In the genomic region with DNA sequence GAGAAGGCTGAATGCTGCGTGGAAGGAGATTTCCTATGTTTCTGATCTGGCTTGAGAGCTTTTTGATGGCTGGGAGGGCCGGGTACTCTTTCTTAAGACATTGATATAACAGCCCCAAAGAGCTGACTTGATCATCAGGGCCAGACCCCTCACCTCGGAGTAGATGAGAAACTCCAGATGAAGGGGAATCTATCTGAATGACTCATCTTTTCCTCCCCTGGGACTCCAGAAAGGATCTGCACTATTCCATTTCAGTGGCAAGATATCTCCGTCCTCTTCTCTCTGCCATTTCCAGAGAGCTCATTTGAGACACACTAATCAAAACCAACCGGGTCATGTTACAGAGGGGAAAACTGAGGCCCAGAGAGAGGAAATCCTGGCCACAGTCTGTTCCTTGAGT, we compare ENCODE assay signal across 25 cellular contexts.
A peak's percentile ranks its signal among the peaks of the same experiment; 100 is the strongest.
DNase-seq lines count a peak whose midpoint lies in the region; ATAC-seq and TF ChIP-seq lines count a peak whose summit lies in the region.
"Had no signal": no experiment of that assay in that cellular context is flagged by ENCODE, and none has a peak within 500 bp of the region (broad histone marks: within the 10 kb centered on the region; RNA-seq: fewer than 3 reads in every experiment).

No MANE protein-coding gene starts in this region.

- no peak for TF ChIP-seq POLR2A in NB4 (IDR thresholded peaks at IDR 0.05; ENCODE audit: extremely low read depth, insufficient read length)

- no peak overlapping the region for H4K8ac ChIP-seq in trophoblast cell (ENCODE audit: low read depth, low read length)

- no peak overlapping the region for H3K27ac ChIP-seq in BLaER1 treated with 17β-estradiol and CSF1 and Interleukin-3, amounts not matched to agents 10 nM and 100 nM
- peak overlapping the region; percentile 22 for H3K27ac ChIP-seq in trophoblast cell (ENCODE audit: low read depth, low read length)
- H3K27ac ChIP-seq: SJSA1 had no signal

- H3K79me1 ChIP-seq in trophoblast cell (ENCODE audit: low read length) = peaks cover 20% of the 10 kb centered on the region

- H3K27me3 ChIP-seq in BLaER1 treated with 17β-estradiol and CSF1 and Interleukin-3, amounts not matched to agents 10 nM and 100 nM = peaks cover 0 to 45% (median 7%) of the 10 kb centered on the region in 11 experiments; a peak in 11 of 22 replicates
- H3K27me3 ChIP-seq in trophoblast cell (ENCODE audit: insufficient read depth, low read length) = no peaks in the 10 kb centered on the region
- H3K27me3 ChIP-seq: SJSA1 had no signal

- no peak overlapping the region for H2AFZ ChIP-seq in trophoblast cell (ENCODE audit: insufficient read depth, low read length, poor library complexity)

- ATAC-seq in GM19452 (IDR thresholded peaks at IDR 0.05; ENCODE audit: unreplicated experiment) = no peak

- in situ Hi-C loops in GM13977 (cut with MboI; ENCODE audit: low pct_unique_long_range_greater_than_20kb, low sequenced_read_pairs, unreplicated experiment) = no loop called here

- H3K18ac ChIP-seq in trophoblast cell (ENCODE audit: low read length) = no peak overlapping the region

- DNase-seq in NB4 (ENCODE audit: low read depth) (peak; percentile 15), choroid plexus epithelial cell (ENCODE audit: low read depth) (peak; percentile 57), trophoblast cell (no peak), GM13977 (ENCODE audit: low spot score) (no peak), immature natural killer cell (no peak)
- DNase-seq: AML-193; CD8-positive, alpha-beta memory T cell; DMS 273 treated with DMSO at 0.1 percent for 48 hours; DMS79; EL; GF-D8; NCI-H1092 treated with DMSO at 0.1 percent for 48 hours; NCI-H1436; NCI-H187; NCI-H2081 treated with DMSO at 0.1 percent for 48 hours; NCI-H2171; NCI-H226; NCI-H510A; NCI-H69; Right ventricle myocardium superior; RPMI8226 had no signal

- no peak overlapping the region for H2BK12ac ChIP-seq in trophoblast cell (ENCODE audit: low read length)

- no peak overlapping the region for H3K14ac ChIP-seq in trophoblast cell (ENCODE audit: low read length)

- H3K4me3 Mint-ChIP-seq in immature natural killer cell = no peak overlapping the region
- H3K4me3 Mint-ChIP-seq: CD14-positive monocyte; CD8-positive, alpha-beta memory T cell had no signal

- H3K79me2 ChIP-seq in trophoblast cell (ENCODE audit: control insufficient read depth, insufficient read depth, low read length, poor library complexity) = peaks cover 3% of the 10 kb centered on the region

- no peak overlapping the region for H3K9ac ChIP-seq in BLaER1 treated with 17β-estradiol and CSF1 and Interleukin-3, amounts not matched to agents 10 nM and 100 nM
- no peak overlapping the region for H3K9ac ChIP-seq in trophoblast cell (ENCODE audit: low read length)

- H3K9me3 Mint-ChIP-seq in immature natural killer cell = peaks cover 0 to 2% (median 0%) of the 10 kb centered on the region in 6 donors

- no CpG with 5 or more reads among the region's 5 CpGs for WGBS in trophoblast cell (ENCODE audit: extremely low coverage, insufficient coverage, insufficient read length)

- H3K36me3 Mint-ChIP-seq in immature natural killer cell = peaks cover 0 to 4% (median 0%) of the 10 kb centered on the region in 3 donors
- H3K36me3 Mint-ChIP-seq: CD14-positive monocyte had no signal

- no peak overlapping the region for H4K12ac ChIP-seq in trophoblast cell (ENCODE audit: low read depth, low read length)

- peak overlapping the region; percentile 36 for H2BK5ac ChIP-seq in trophoblast cell (ENCODE audit: low read depth, low read length, poor library complexity)

- no peak overlapping the region for H3K4ac ChIP-seq in trophoblast cell (ENCODE audit: low read depth, low read length)

- H3K36me3 ChIP-seq in BLaER1 treated with 17β-estradiol and CSF1 and Interleukin-3, amounts not matched to agents 10 nM and 100 nM = no peaks in the 10 kb centered on the region; a peak in 1 of 22 replicates
- H3K36me3 ChIP-seq in trophoblast cell (ENCODE audit: control insufficient read depth in 1 of 2, insufficient read depth in 2 of 2, low read length in 2 of 2) = no peaks in the 10 kb centered on the region
- H3K36me3 ChIP-seq: SJSA1 had no signal

- H4K20me1 ChIP-seq in BLaER1 treated with 17β-estradiol and CSF1 and Interleukin-3, amounts not matched to agents 10 nM and 100 nM = peaks cover 0 to 18% (median 0%) of the 10 kb centered on the region in 11 experiments; a peak in 4 of 22 replicates

- H2AK5ac ChIP-seq in trophoblast cell (ENCODE audit: low read length) = no peak overlapping the region

- H3K4me2 ChIP-seq in BLaER1 treated with 17β-estradiol and CSF1 and Interleukin-3, amounts not matched to agents 10 nM and 100 nM = peak overlapping the region in 9 of 11 experiments; percentile 38 to 76 (median 62); a peak in 18 of 22 replicates
- no peak overlapping the region for H3K4me2 ChIP-seq in trophoblast cell (ENCODE audit: low read length)

- H3K27me3 Mint-ChIP-seq in immature natural killer cell (ENCODE audit: low read depth in 3 of 3) = peaks cover 2 to 3% (median 3%) of the 10 kb centered on the region in 3 donors

- no peak overlapping the region for H3K27ac Mint-ChIP-seq in immature natural killer cell
- H3K27ac Mint-ChIP-seq: CD14-positive monocyte; CD8-positive, alpha-beta memory T cell had no signal

- H3K23ac ChIP-seq in trophoblast cell (ENCODE audit: low read length) = no peak overlapping the region

- no peak overlapping the region for H2BK120ac ChIP-seq in trophoblast cell (ENCODE audit: insufficient read depth, low read length, poor library complexity)

- peaks cover 15 to 38% (median 25%) of the 10 kb centered on the region in 11 experiments for H3K9me3 ChIP-seq in BLaER1 treated with 17β-estradiol and CSF1 and Interleukin-3, amounts not matched to agents 10 nM and 100 nM (replicated peaks in 1 of 11)
- H3K9me3 ChIP-seq in trophoblast cell (ENCODE audit: insufficient read depth, low read depth, low read length) = no peaks in the 10 kb centered on the region
- H3K9me3 ChIP-seq: SJSA1 had no signal

- H4K91ac ChIP-seq in trophoblast cell (ENCODE audit: low read depth, low read length) = no peak overlapping the region

- TF ChIP-seq CTCF in NB4 (IDR thresholded peaks at IDR 0.05; ENCODE audit: low read depth, low read length) (no peak), choroid plexus epithelial cell (conservative IDR thresholded peaks at IDR 0.05; ENCODE audit: low read depth, low read length) (no peak), GM13977 (IDR thresholded peaks at IDR 0.05; ENCODE audit: extremely low read depth, insufficient read depth, missing control alignments) (no peak)

- H3K4me1 Mint-ChIP-seq in immature natural killer cell = peaks cover 19% of the 10 kb centered on the region in 2 donors

- H3K4me1 ChIP-seq in BLaER1 treated with 17β-estradiol and CSF1 and Interleukin-3, amounts not matched to agents 10 nM and 100 nM = peaks cover 17 to 44% (median 37%) of the 10 kb centered on the region in 10 experiments
- H3K4me1 ChIP-seq in trophoblast cell (ENCODE audit: control insufficient read depth in 1 of 2, insufficient read depth in 2 of 2, low read length in 2 of 2) = peaks cover 29 to 40% of the 10 kb centered on the region in 2 experiments
- H3K4me1 ChIP-seq: SJSA1 had no signal

- no peak overlapping the region for H3K4me3 ChIP-seq in BLaER1 treated with 17β-estradiol and CSF1 and Interleukin-3, amounts not matched to agents 10 nM and 100 nM
- H3K4me3 ChIP-seq in NB4 (ENCODE audit: low read depth, low read length) (no peak overlapping the region), choroid plexus epithelial cell (ENCODE audit: low read depth, low read length) (no peak overlapping the region), trophoblast cell (ENCODE audit: low read depth, low read length) (no peak overlapping the region)
- H3K4me3 ChIP-seq: SJSA1 had no signal

Comparison
In these comparisons a context has a peak if more than half of its experiments do, and no peak if none do; other contexts are left out.
1. DNase-seq: peak in NB4 (single experiment) and choroid plexus epithelial cell (single experiment); none in trophoblast cell (0 of 2), GM13977 (single experiment) and immature natural killer cell (0 of 3).